In the genomic region with DNA sequence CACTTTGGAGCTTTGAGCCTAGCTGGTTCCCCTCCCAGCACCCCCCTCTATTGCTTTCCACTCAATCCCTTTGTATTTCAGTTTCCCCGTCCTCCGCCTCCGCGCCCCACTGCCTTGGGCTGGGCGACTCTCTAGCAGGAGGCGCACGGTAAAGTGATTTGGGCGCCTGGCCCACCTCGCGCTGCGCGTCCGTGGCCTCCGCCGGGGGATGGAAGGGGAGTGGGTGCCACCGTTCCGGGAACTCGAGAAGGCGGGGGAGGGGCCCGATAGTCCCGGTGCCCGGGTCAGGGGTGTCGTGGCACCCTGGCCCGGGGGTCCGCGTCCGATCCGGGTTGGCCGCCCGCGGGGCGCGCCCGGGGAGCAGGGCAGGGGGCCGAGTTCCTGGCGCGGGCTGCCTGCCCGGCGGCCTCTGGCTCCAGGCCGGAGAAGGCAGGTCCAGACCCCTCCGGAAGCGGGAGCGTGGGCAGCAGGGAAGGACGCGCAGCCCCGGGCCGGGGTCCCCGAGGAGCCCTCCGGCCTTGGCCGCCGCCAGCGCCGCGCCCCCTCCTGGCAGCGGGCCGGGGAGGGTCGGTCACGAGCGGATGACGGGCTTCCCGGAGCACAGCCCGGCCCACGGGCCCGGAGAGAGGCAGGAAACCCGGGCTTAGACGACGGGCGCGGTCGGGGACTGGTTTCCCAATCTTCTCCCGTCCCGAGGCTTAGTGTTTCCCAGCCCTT, we compare ENCODE assay signal across 8 cellular contexts. TPM values are rescaled to one million over a fixed set of nuclear protein-coding genes. Genes with fewer than 3 reads are reported as not detected.
DNase-seq lines count a peak whose midpoint lies in the region; ATAC-seq and TF ChIP-seq lines count a peak whose summit lies in the region.

No MANE protein-coding gene starts in this region.

- intact Hi-C loops in left cardiac atrium (cut with DNase I) = no loop called here

- ATAC-seq in left cardiac atrium (peak; percentile 81 to 89), GM18505 (IDR thresholded peaks at IDR 0.05; ENCODE audit: unreplicated experiment) (no peak), HG03025 (IDR thresholded peaks at IDR 0.05; ENCODE audit: low FRiP score, unreplicated experiment) (no peak)

- TF ChIP-seq POLR2A in GM18505 (IDR thresholded peaks at IDR 0.05; ENCODE audit: borderline replicate concordance, extremely low read depth, insufficient read depth, insufficient read length) = no peak

- peak; percentile 73 for DNase-seq in D341Med (ENCODE audit: low spot score)
- peak; percentile 27 for DNase-seq in activated naive CD4-positive, alpha-beta T cell treated with anti-CD3 and anti-CD28 coated beads, Interleukin-2, amount 50 U/mL, for 16 hours
- DNase-seq in left cardiac atrium = peak; percentile 91
- DNase-seq in retina = peak; percentile 58
- DNase-seq in SW480 (ENCODE audit: low spot score) = no peak
- DNase-seq in NCI-H187 treated with DMSO at 0.1 percent for 48 hours (lab: John Stamatoyannopoulos, UW) = no peak

RNA-seq across cellular contexts. Expression of a gene that starts 15.8 kb away (rescaled TPM):
- total RNA-seq in left cardiac atrium = 10 to 100 TPM in 1 of 2 donors, 1 to 10 TPM in 1; 9.4 to 25.6 TPM

Comparison
In these comparisons a context has a peak if more than half of its experiments do, and no peak if none do; other contexts are left out.
1. DNase-seq: peak in D341Med (single experiment), activated naive CD4-positive, alpha-beta T cell treated with anti-CD3 and anti-CD28 coated beads, Interleukin-2, amount 50 U/mL, for 16 hours (single experiment), left cardiac atrium (single experiment) and retina (single experiment); none in SW480 (single experiment) and NCI-H187 treated with DMSO at 0.1 percent for 48 hours (single experiment).
2. ATAC-seq: peak in left cardiac atrium (2 of 2); none in GM18505 (single experiment) and HG03025 (single experiment).